Comparison of ENCODE assay signal across 8 cellular contexts in the genomic region with DNA sequence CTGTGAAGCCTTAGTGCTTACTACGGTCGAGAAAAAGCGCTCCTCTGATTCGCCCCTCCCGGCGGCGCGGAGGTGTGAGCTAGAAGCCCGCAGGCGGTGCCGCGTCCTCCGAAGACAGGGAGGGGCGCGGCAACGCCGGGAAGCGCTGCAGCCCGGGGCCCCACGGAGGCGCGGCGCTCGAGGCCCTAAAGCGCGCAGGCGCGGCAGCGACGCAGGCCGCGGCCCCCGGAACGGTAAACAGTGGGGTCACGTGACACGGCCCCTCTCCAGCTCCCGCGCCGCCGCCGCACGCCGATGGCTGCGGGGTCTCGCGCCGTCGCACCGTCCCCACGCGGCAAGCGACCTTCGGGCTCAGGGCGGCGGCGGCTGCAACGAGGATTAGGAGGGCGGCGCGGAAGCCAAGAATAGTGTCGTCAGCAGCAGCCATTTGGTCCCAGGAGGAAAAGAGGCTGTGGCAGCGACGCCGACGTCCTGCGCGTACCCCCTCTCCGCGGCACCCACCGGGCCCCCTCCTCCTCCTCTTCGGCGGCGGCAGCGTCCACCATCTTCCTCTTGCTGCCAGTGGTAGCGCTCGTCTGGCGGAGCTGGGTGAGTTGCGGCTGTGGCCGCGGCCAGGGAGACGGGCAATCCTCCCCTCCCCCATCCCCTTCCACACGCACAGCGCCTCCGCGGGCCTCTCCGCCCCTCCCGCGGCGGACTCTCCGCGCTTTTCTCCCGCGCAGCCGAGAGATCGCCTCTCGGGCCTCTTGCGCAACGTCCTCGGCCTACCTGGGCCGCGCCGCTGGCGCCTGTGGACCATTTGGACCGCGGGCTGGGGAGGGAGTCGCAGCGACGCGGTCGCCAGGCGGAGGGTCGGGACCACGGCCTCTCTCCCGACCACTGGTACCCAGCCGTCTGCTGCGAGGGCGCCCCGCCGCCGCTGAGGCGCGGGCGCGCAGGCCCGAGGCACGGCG. TPM values are rescaled to one million over a fixed set of nuclear protein-coding genes. Genes with fewer than 3 reads are reported as not detected.
A peak's percentile ranks its signal among the peaks of the same experiment; 100 is the strongest.
DNase-seq lines count a peak whose midpoint lies in the region; ATAC-seq and TF ChIP-seq lines count a peak whose summit lies in the region.

A gene with protein sequence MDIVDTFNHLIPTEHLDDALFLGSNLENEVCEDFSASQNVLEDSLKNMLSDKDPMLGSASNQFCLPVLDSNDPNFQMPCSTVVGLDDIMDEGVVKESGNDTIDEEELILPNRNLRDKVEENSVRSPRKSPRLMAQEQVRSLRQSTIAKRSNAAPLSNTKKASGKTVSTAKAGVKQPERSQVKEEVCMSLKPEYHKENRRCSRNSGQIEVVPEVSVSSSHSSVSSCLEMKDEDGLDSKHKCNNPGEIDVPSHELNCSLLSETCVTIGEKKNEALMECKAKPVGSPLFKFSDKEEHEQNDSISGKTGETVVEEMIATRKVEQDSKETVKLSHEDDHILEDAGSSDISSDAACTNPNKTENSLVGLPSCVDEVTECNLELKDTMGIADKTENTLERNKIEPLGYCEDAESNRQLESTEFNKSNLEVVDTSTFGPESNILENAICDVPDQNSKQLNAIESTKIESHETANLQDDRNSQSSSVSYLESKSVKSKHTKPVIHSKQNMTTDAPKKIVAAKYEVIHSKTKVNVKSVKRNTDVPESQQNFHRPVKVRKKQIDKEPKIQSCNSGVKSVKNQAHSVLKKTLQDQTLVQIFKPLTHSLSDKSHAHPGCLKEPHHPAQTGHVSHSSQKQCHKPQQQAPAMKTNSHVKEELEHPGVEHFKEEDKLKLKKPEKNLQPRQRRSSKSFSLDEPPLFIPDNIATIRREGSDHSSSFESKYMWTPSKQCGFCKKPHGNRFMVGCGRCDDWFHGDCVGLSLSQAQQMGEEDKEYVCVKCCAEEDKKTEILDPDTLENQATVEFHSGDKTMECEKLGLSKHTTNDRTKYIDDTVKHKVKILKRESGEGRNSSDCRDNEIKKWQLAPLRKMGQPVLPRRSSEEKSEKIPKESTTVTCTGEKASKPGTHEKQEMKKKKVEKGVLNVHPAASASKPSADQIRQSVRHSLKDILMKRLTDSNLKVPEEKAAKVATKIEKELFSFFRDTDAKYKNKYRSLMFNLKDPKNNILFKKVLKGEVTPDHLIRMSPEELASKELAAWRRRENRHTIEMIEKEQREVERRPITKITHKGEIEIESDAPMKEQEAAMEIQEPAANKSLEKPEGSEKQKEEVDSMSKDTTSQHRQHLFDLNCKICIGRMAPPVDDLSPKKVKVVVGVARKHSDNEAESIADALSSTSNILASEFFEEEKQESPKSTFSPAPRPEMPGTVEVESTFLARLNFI (N-terminal part only) (plus strand): TSS at position 240 of the 953 bp plus-strand sequence. CDS start 10,750 bp downstream, outside the sequence.

- H3K4me3 Mint-ChIP-seq in mesothelial cell of epicardium = peak within 1 kb of the TSS; percentile 95

- peaks cover 42% of the 10 kb centered on the region for H3K4me1 ChIP-seq in OCI-LY1 (ENCODE audit: insufficient read depth, low read length, severe bottlenecking)

- peaks cover 40% of the 10 kb centered on the region for H3K4me1 Mint-ChIP-seq in mesothelial cell of epicardium

- TF ChIP-seq CTCF in OCI-LY1 (IDR thresholded peaks at IDR 0.05; ENCODE audit: low read length) = 0 out of 2 replicates have a peak, but pooled peaks have one; percentile 7
- TF ChIP-seq CTCF in mesothelial cell of epicardium (IDR thresholded peaks at IDR 0.05; ENCODE audit: unreplicated experiment) = no peak

- peak within 1 kb of the TSS; percentile 91 for H3K9ac ChIP-seq in OCI-LY1 (ENCODE audit: low read length)

- H3K36me3 Mint-ChIP-seq in mesothelial cell of epicardium = no peaks in the 10 kb centered on the region

- peak within 1 kb of the TSS; percentile 66 for H3K4me2 ChIP-seq in OCI-LY1 (ENCODE audit: low read length)

- in situ Hi-C loops in endometrial microvascular endothelial cells (cut with HindIII; ENCODE audit: inconsistent ontology term, low pct_unique_long_range_greater_than_20kb, low sequenced_read_pairs) = no loop called here

- peak within 1 kb of the TSS; percentile 97 for H3K27ac Mint-ChIP-seq in mesothelial cell of epicardium

- H4K20me1 ChIP-seq in OCI-LY1 (ENCODE audit: insufficient read depth, low read length) = no peaks in the 10 kb centered on the region

- no peaks in the 10 kb centered on the region for H3K36me3 ChIP-seq in OCI-LY1 (ENCODE audit: insufficient read depth, low read length)

- H3K9me3 ChIP-seq in OCI-LY1 (ENCODE audit: low read length) = no peaks in the 10 kb centered on the region

- no peaks in the 10 kb centered on the region for H3K9me3 Mint-ChIP-seq in mesothelial cell of epicardium

- H3K9me2 ChIP-seq in OCI-LY1 (ENCODE audit: low read depth, low read length) = no peaks in the 10 kb centered on the region

- H2AFZ ChIP-seq in OCI-LY1 (ENCODE audit: low read length) = peak within 1 kb of the TSS; percentile 52

- peak within 1 kb of the TSS; percentile 96 for H3K4me3 ChIP-seq in OCI-LY1 (ENCODE audit: low read depth, low read length, poor library complexity, severe bottlenecking)

- H3K27ac ChIP-seq in OCI-LY1 (ENCODE audit: low read depth, low read length, poor library complexity, severe bottlenecking) = peak within 1 kb of the TSS; percentile 61

- DNase-seq in DMS 273 (lab: John Stamatoyannopoulos, UW; ENCODE audit: unreplicated experiment) (peak; percentile 98), HuH-7 (ENCODE audit: low spot score) (peak; percentile 90), mesothelial cell of epicardium (ENCODE audit: low spot score in 2 of 2, unreplicated experiment in 2 of 2) (peak; percentile 87 to 92)
- DNase-seq in activated CD8-positive, alpha-beta memory T cell treated with anti-CD3 and anti-CD28 coated beads, Interleukin-2, amount 50 U/mL, for 4 hours = peak; percentile 91
- DNase-seq in stimulated activated CD8-positive, alpha-beta memory T cell treated with anti-CD3 and anti-CD28 coated beads, Interleukin-15, amount 100 ng/mL, for 48 hours (ENCODE audit: low read depth in 2 of 2) = peak; percentile 86 to 91

- no peaks in the 10 kb centered on the region; the same call in 1 of the 2 replicates for H3F3A ChIP-seq in OCI-LY1 (ENCODE audit: insufficient read depth, low read length)

- no peaks in the 10 kb centered on the region for H3K27me3 ChIP-seq in OCI-LY1 (ENCODE audit: insufficient read depth, low read length)

- peak; percentile 87 for ATAC-seq in GM21515 (IDR thresholded peaks at IDR 0.05; ENCODE audit: unreplicated experiment)

- H3K27me3 Mint-ChIP-seq in mesothelial cell of epicardium (ENCODE audit: low read depth) = peaks cover 3% of the 10 kb centered on the region

- H3K79me2 ChIP-seq in OCI-LY1 (ENCODE audit: insufficient read depth, low read length) = peaks cover 46% of the 10 kb centered on the region

RNA-seq across cellular contexts. Expression of the gene that starts here (rescaled TPM):
- total RNA-seq in endometrial microvascular endothelial cells (ENCODE audit: inconsistent ontology term) (17.6 TPM), mesothelial cell of epicardium (64.8 to 69.5 TPM (median 67.1 TPM) in 3 replicates)

Comparison
In these comparisons a context has a peak if more than half of its experiments do, and no peak if none do; other contexts are left out.
1. Peak in every context shown above with its lines: DNase-seq, ATAC-seq, H3K4me3 ChIP-seq and H3K27ac ChIP-seq.